In genomic region chr17:58324409-58325288, GRCh38 we compare ENCODE assay signal across 8 cellular contexts. TPM values are rescaled to one million over a fixed set of nuclear protein-coding genes. Genes with fewer than 3 reads are reported as not detected.
DNase-seq lines count a peak whose midpoint lies in the region; ATAC-seq and TF ChIP-seq lines count a peak whose summit lies in the region.

No MANE protein-coding gene starts in this region.

- H3K9me3 Mint-ChIP-seq in MCF 10A (ENCODE audit: unreplicated experiment): no peaks in the 10 kb centered on the region
- no peaks in the 10 kb centered on the region for H3K9me3 Mint-ChIP-seq in activated CD8-positive, alpha-beta T cell treated with anti-CD3 and anti-CD28 coated beads, Interleukin-2, amount 10 ng/mL, durations not matched to agents 7 days and 5 days (ENCODE audit: insufficient read depth)

- in situ Hi-C loops in T47D (cut with HindIII; ENCODE audit: low pct_unique_long_range_greater_than_20kb, low sequenced_read_pairs): no loop called here

- CTCF ChIA-PET in MCF 10A (lab: Yijun Ruan, JAX): interaction anchor here (0.9 to 3.0 kb wide), 2 partner anchors 8 to 124 kb away, joined by 4 to 14 read pairs; no protein-coding TSS in a partner anchor
- CTCF ChIA-PET in activated CD8-positive, alpha-beta T cell treated with anti-CD3 and anti-CD28 coated beads, Interleukin-2, amount 10 ng/mL, durations not matched to agents 7 days and 5 days (lab: Charles Lee): interaction anchor here (3.9 to 4.4 kb wide), 2 partner anchors 8 to 21 kb away, joined by 56 to 62 read pairs; no protein-coding TSS in a partner anchor

- peaks cover 43% of the 10 kb centered on the region for H3K27me3 Mint-ChIP-seq in MCF 10A (ENCODE audit: insufficient read depth, unreplicated experiment)
- H3K27me3 Mint-ChIP-seq in activated CD8-positive, alpha-beta T cell treated with anti-CD3 and anti-CD28 coated beads, Interleukin-2, amount 10 ng/mL, durations not matched to agents 7 days and 5 days (ENCODE audit: low read depth): peaks cover 6% of the 10 kb centered on the region

- H3K9me3 ChIP-seq in right cardiac atrium (ENCODE audit: control insufficient read depth, low read length): no peaks in the 10 kb centered on the region
- H3K9me3 ChIP-seq in sigmoid colon: no peaks in the 10 kb centered on the region

- POLR2A ChIA-PET in MCF 10A (lab: Yijun Ruan, JAX): no interaction called here
- POLR2A ChIA-PET in activated CD8-positive, alpha-beta T cell treated with anti-CD3 and anti-CD28 coated beads, Interleukin-2, amount 10 ng/mL, durations not matched to agents 7 days and 5 days (lab: Charles Lee): interaction anchor here (1.3 to 28.8 kb wide), 5 partner anchors 9 to 36 kb away, joined by 4 to 2649 read pairs (median 122); partner anchors contain the start of gene SUPT4H1

- peaks cover 5% of the 10 kb centered on the region for H3K4me1 Mint-ChIP-seq in MCF 10A (ENCODE audit: insufficient read depth, unreplicated experiment)
- peaks cover 37% of the 10 kb centered on the region for H3K4me1 Mint-ChIP-seq in activated CD8-positive, alpha-beta T cell treated with anti-CD3 and anti-CD28 coated beads, Interleukin-2, amount 10 ng/mL, durations not matched to agents 7 days and 5 days (ENCODE audit: low read depth)

- WGBS in right cardiac atrium: 6% methylated on average over 66 of the region's 66 CpGs
- WGBS in sigmoid colon, 2 donors: 5 to 15% methylated on average over 66 of the region's 66 CpGs

- BruUV-seq in MCF 10A (replicated peaks; lab: Mats Ljungman, UMichigan): no TSS peak

- no peak overlapping the region for H3K27ac Mint-ChIP-seq in MCF 10A (ENCODE audit: low read depth, unreplicated experiment)
- H3K27ac Mint-ChIP-seq in activated CD8-positive, alpha-beta T cell treated with anti-CD3 and anti-CD28 coated beads, Interleukin-2, amount 10 ng/mL, durations not matched to agents 7 days and 5 days: peak overlapping the region; percentile 75

- H3K4me3 ChIP-seq in right cardiac atrium (ENCODE audit: low read length): peak overlapping the region; percentile 51
- peak overlapping the region; percentile 60 to 94 (median 73) for H3K4me3 ChIP-seq in sigmoid colon

- H3K27me3 ChIP-seq in right cardiac atrium (ENCODE audit: control insufficient read depth, insufficient read depth): no peaks in the 10 kb centered on the region
- peaks cover 0 to 6% (median 0%) of the 10 kb centered on the region in 3 donors for H3K27me3 ChIP-seq in sigmoid colon

- H3K4me1 ChIP-seq in right cardiac atrium (ENCODE audit: control insufficient read depth, insufficient read depth, low read length) (no peaks in the 10 kb centered on the region), sigmoid colon (peaks cover 0 to 26% (median 22%) of the 10 kb centered on the region in 4 donors)

- H3K27ac ChIP-seq in right cardiac atrium (ENCODE audit: low read length) (no peak overlapping the region), sigmoid colon (peak overlapping the region; percentile 65 to 80 (median 75))

- DNase-seq in T47D (ENCODE audit: low read depth in 1 of 2, low spot score in 1 of 2) (peak; percentile 28 to 71), MCF 10A (ENCODE audit: unreplicated experiment) (no peak), right cardiac atrium (peak; percentile 59 to 86 (median 83)), sigmoid colon (no peak), activated gamma-delta T cell treated with Interleukin-2 at 50 U/mL for 16 hours (no peak), hepatic stellate cell (ENCODE audit: low spot score) (no peak)
- peak; percentile 30 for DNase-seq in activated CD8-positive, alpha-beta T cell treated with anti-CD3 and anti-CD28 coated beads, Interleukin-2, amount 10 ng/mL, durations not matched to agents 7 days and 5 days

- peaks cover 0 to 8% (median 0%) of the 10 kb centered on the region in 4 donors for H3K36me3 ChIP-seq in sigmoid colon

- intact Hi-C loops in MCF 10A (cut with micrococcal nuclease): no loop called here
- intact Hi-C loops in right cardiac atrium (cut with DNase I): no loop called here
- intact Hi-C loops in sigmoid colon (cut with DNase I): loop anchor here (2.0 to 5.0 kb wide), 4 partner anchors 28 to 188 kb away; partner anchors contain the start of genes MKS1, MTMR4, RNF43 and SUPT4H1

- no peak overlapping the region for H3K4me3 Mint-ChIP-seq in MCF 10A (ENCODE audit: unreplicated experiment)
- H3K4me3 Mint-ChIP-seq in activated CD8-positive, alpha-beta T cell treated with anti-CD3 and anti-CD28 coated beads, Interleukin-2, amount 10 ng/mL, durations not matched to agents 7 days and 5 days: peak overlapping the region; percentile 27

- ATAC-seq in activated CD8-positive, alpha-beta T cell treated with anti-CD3 and anti-CD28 coated beads, Interleukin-2, amount 10 ng/mL, durations not matched to agents 7 days and 5 days: no peak
- ATAC-seq in right cardiac atrium (peak; percentile 82), GM21515 (IDR thresholded peaks at IDR 0.05; ENCODE audit: unreplicated experiment) (no peak)

- TF ChIP-seq POLR2A in sigmoid colon (IDR thresholded peaks at IDR 0.05): no peak

- no peak for TF ChIP-seq EP300 in sigmoid colon (IDR thresholded peaks at IDR 0.05)

- no peaks in the 10 kb centered on the region for H3K36me3 Mint-ChIP-seq in MCF 10A (ENCODE audit: insufficient read depth, unreplicated experiment)
- peaks cover 46% of the 10 kb centered on the region for H3K36me3 Mint-ChIP-seq in activated CD8-positive, alpha-beta T cell treated with anti-CD3 and anti-CD28 coated beads, Interleukin-2, amount 10 ng/mL, durations not matched to agents 7 days and 5 days (ENCODE audit: low read depth)

- no peak for TF ChIP-seq CTCF in MCF 10A (IDR thresholded peaks at IDR 0.05; ENCODE audit: unreplicated experiment)
- TF ChIP-seq CTCF in sigmoid colon (IDR thresholded peaks at IDR 0.05): no peak

RNA-seq across cellular contexts. Expression of gene TSPOAP1, which starts 3.9 kb away (rescaled TPM):
- total RNA-seq in MCF 10A (2022) (not detected in 2 replicates), right cardiac atrium (10 to 100 TPM in 3 of 4 donors, 1 to 10 TPM in 1; 7.0 to 21.5 (median 19.2) TPM), sigmoid colon (10 to 100 TPM; 12.5 to 28.4 (median 17.0) TPM)
- 10 to 100 TPM; 45.8 to 51.5 TPM for total RNA-seq in activated CD8-positive, alpha-beta T cell treated with anti-CD3 and anti-CD28 coated beads, Interleukin-2, amount 10 ng/mL, durations not matched to agents 7 days and 5 days
- polyA plus RNA-seq in right cardiac atrium (13.0 TPM), sigmoid colon (1 to 10 TPM in 2 of 3 donors, under 1 TPM in 1; 0.69 to 7.2 (median 3.6) TPM)

RNA-seq across cellular contexts. Expression of gene SUPT4H1, which starts 27.4 kb away (rescaled TPM):
- total RNA-seq in MCF 10A (2022) (63.4 and 90.8 TPM in 2 replicates), right cardiac atrium (10 to 100 TPM; 51.9 to 65.6 (median 61.6) TPM), sigmoid colon (10 to 100 TPM; 50.5 to 65.3 (median 57.4) TPM)
- 10 to 100 TPM; 75.2 to 90.8 TPM for total RNA-seq in activated CD8-positive, alpha-beta T cell treated with anti-CD3 and anti-CD28 coated beads, Interleukin-2, amount 10 ng/mL, durations not matched to agents 7 days and 5 days
- polyA plus RNA-seq in right cardiac atrium (69.3 TPM), sigmoid colon (100 to 1,000 TPM in 1 of 3 donors, 10 to 100 TPM in 2; 90.1 to 114 (median 99.3) TPM)

RNA-seq across cellular contexts. Expression of gene MPO, which starts 43.9 kb away (rescaled TPM):
- total RNA-seq in MCF 10A (2022): 0.19 TPM in 1 of 2 replicates, not detected in the other
- not detected for total RNA-seq in activated CD8-positive, alpha-beta T cell treated with anti-CD3 and anti-CD28 coated beads, Interleukin-2, amount 10 ng/mL, durations not matched to agents 7 days and 5 days
- under 1 TPM; 0.06 to 0.50 (median 0.23) TPM for total RNA-seq in right cardiac atrium
- polyA plus RNA-seq in right cardiac atrium: 0.07 TPM
- under 1 TPM in 1 of 4 donors, not detected in 3; 0.36 TPM for total RNA-seq in sigmoid colon
- polyA plus RNA-seq in sigmoid colon: under 1 TPM in 1 of 3 donors, not detected in 2; 0.44 TPM

Comparison
In these comparisons a context has a peak if more than half of its experiments do, and no peak if none do; other contexts are left out.
1. DNase-seq: peak in T47D (2 of 2), activated CD8-positive, alpha-beta T cell treated with anti-CD3 and anti-CD28 coated beads, Interleukin-2, amount 10 ng/mL, durations not matched to agents 7 days and 5 days (single experiment) and right cardiac atrium (3 of 3); none in MCF 10A (single experiment), sigmoid colon (single experiment), activated gamma-delta T cell treated with Interleukin-2 at 50 U/mL for 16 hours (single experiment) and hepatic stellate cell (single experiment).
2. ATAC-seq: peak in right cardiac atrium (2 of 2); none in activated CD8-positive, alpha-beta T cell treated with anti-CD3 and anti-CD28 coated beads, Interleukin-2, amount 10 ng/mL, durations not matched to agents 7 days and 5 days (single experiment) and GM21515 (single experiment).